In genomic region chr4:119471259-119471658, GRCh38 we compare ENCODE assay signal across 22 cellular contexts.
A peak's percentile ranks its signal among the peaks of the same experiment; 100 is the strongest.
DNase-seq lines count a peak whose midpoint lies in the region; ATAC-seq and TF ChIP-seq lines count a peak whose summit lies in the region.
"Had no signal": no experiment of that assay in that cellular context is flagged by ENCODE, and none has a peak within 500 bp of the region (broad histone marks: within the 10 kb centered on the region; RNA-seq: fewer than 3 reads in every experiment).

No MANE protein-coding gene starts in this region.

- no peak overlapping the region for H2BK15ac ChIP-seq in mesendoderm (replicated peaks; ENCODE audit: low read depth)

- POLR2A ChIA-PET in GM10248 (lab: Yijun Ruan, JAX) = no interaction called here
- POLR2A ChIA-PET in activated CD4-positive, alpha-beta T cell treated with anti-CD3 and anti-CD28 coated beads, Interleukin-2, amount 10 ng/mL, durations not matched to agents 7 days and 5 days (lab: Charles Lee) = no interaction called here

- H3K27me3 ChIP-seq in mesendoderm (ENCODE audit: insufficient read depth, low read length, poor library complexity) = no peaks in the 10 kb centered on the region
- no peaks in the 10 kb centered on the region for H3K27me3 ChIP-seq in H7 (ENCODE audit: control insufficient read depth, insufficient read depth, low read length)
- H3K27me3 ChIP-seq: ovary, suprapubic skin had no signal

- no peak overlapping the region for H3K27ac Mint-ChIP-seq in activated CD4-positive, alpha-beta T cell treated with anti-CD3 and anti-CD28 coated beads, Interleukin-2, amount 10 ng/mL, durations not matched to agents 7 days and 5 days
- H3K27ac Mint-ChIP-seq: CD8-positive, alpha-beta T cell; T-helper 17 cell had no signal

- no peak overlapping the region for H3K23ac ChIP-seq in mesendoderm (ENCODE audit: low read length)

- no peaks in the 10 kb centered on the region for H3K36me3 ChIP-seq in mesendoderm (ENCODE audit: control insufficient read depth, insufficient read depth, low read length)
- H3K36me3 ChIP-seq in H7 (replicated peaks; ENCODE audit: control insufficient read depth, insufficient read depth, low read length) = no peaks in the 10 kb centered on the region; the same call in 1 of the 2 replicates
- H3K36me3 ChIP-seq: ovary had no signal

- ATAC-seq in GM19035 (IDR thresholded peaks at IDR 0.05; ENCODE audit: unreplicated experiment) (peak; percentile 52), HG02571 (IDR thresholded peaks at IDR 0.05; ENCODE audit: unreplicated experiment) (peak; percentile 48), HG03280 (IDR thresholded peaks at IDR 0.05; ENCODE audit: unreplicated experiment) (peak; percentile 44)
- ATAC-seq: CD8-positive, alpha-beta T cell; esophagus mucosa; mucosa of descending colon; T-helper 17 cell had no signal

- no peaks in the 10 kb centered on the region for H3K9me3 Mint-ChIP-seq in activated CD4-positive, alpha-beta T cell treated with anti-CD3 and anti-CD28 coated beads, Interleukin-2, amount 10 ng/mL, durations not matched to agents 7 days and 5 days
- H3K9me3 Mint-ChIP-seq: activated CD4-positive, alpha-beta T cell treated with anti-CD3 and anti-CD28 coated beads, Interleukin-2, amount 10 ng/mL, durations not matched to agents 24 days and 14 days; CD8-positive, alpha-beta T cell had no signal

- H3K27me3 Mint-ChIP-seq in activated CD4-positive, alpha-beta T cell treated with anti-CD3 and anti-CD28 coated beads, Interleukin-2, amount 10 ng/mL, durations not matched to agents 7 days and 5 days = no peaks in the 10 kb centered on the region
- H3K27me3 Mint-ChIP-seq: activated CD4-positive, alpha-beta T cell treated with anti-CD3 and anti-CD28 coated beads, Interleukin-2, amount 10 ng/mL, durations not matched to agents 24 days and 14 days; T-helper 17 cell had no signal

- DNase-seq in GM10248 (ENCODE audit: extremely low spot score) (peak; percentile 11), mesendoderm (no peak), H7 (no peak)
- no peak for DNase-seq in stimulated activated CD4-positive, alpha-beta T cell treated with anti-CD3 and anti-CD28 coated beads, Interleukin-2, amount 100 ng/mL, for 24 hours
- DNase-seq in activated CD4-positive, alpha-beta T cell treated with anti-CD3 and anti-CD28 coated beads, Interleukin-2, amount 10 ng/mL, durations not matched to agents 7 days and 5 days = no peak
- DNase-seq: activated CD4-positive, alpha-beta T cell treated with anti-CD3 and anti-CD28 coated beads, Interleukin-2, amount 10 ng/mL, durations not matched to agents 24 days and 14 days; aorta; CD8-positive, alpha-beta T cell; kidney glomerular epithelial cell; mucosa of descending colon; NCI-H1048; NCI-H226; ovary; small intestine; T-helper 17 cell had no signal

- no peak overlapping the region for H3K27ac ChIP-seq in mesendoderm (ENCODE audit: low read depth, low read length)
- H3K27ac ChIP-seq: coronary artery, ovary, suprapubic skin had no signal

- no peak overlapping the region for H2BK5ac ChIP-seq in mesendoderm (ENCODE audit: low read length)

- H4K5ac ChIP-seq in mesendoderm (ENCODE audit: low read length) = no peak overlapping the region

- H3K18ac ChIP-seq in mesendoderm (ENCODE audit: low read length) = no peak overlapping the region

- TF ChIP-seq CTCF in GM10248 (IDR thresholded peaks at IDR 0.05; ENCODE audit: control extremely low read depth, extremely low read depth, low read depth, missing control alignments) = no peak

- no peak overlapping the region for H3K4me3 ChIP-seq in mesendoderm (ENCODE audit: low read length)
- H3K4me3 ChIP-seq in H7 (ENCODE audit: insufficient read depth, low read depth, low read length) = no peak overlapping the region
- H3K4me3 ChIP-seq: coronary artery, HAP-1, mucosa of descending colon, ovary, suprapubic skin had no signal

- H4K8ac ChIP-seq in mesendoderm (ENCODE audit: low read depth, low read length) = no peak overlapping the region

- H3K4me3 Mint-ChIP-seq in activated CD4-positive, alpha-beta T cell treated with anti-CD3 and anti-CD28 coated beads, Interleukin-2, amount 10 ng/mL, durations not matched to agents 7 days and 5 days = no peak overlapping the region
- H3K4me3 Mint-ChIP-seq: activated CD4-positive, alpha-beta T cell treated with anti-CD3 and anti-CD28 coated beads, Interleukin-2, amount 10 ng/mL, durations not matched to agents 24 days and 14 days; CD8-positive, alpha-beta T cell; T-helper 17 cell had no signal

- H3K79me1 ChIP-seq in mesendoderm (ENCODE audit: low read length) = no peaks in the 10 kb centered on the region

- CTCF ChIA-PET in GM10248 (lab: Yijun Ruan, JAX) = interaction anchor here (0.6 to 1.5 kb wide), 2 partner anchors 15 to 22 kb away, joined by 3 to 4 read pairs; no protein-coding TSS in a partner anchor
- CTCF ChIA-PET in activated CD4-positive, alpha-beta T cell treated with anti-CD3 and anti-CD28 coated beads, Interleukin-2, amount 10 ng/mL, durations not matched to agents 7 days and 5 days (lab: Charles Lee) = no interaction called here

- H2AK5ac ChIP-seq in mesendoderm (ENCODE audit: low read length) = no peak overlapping the region

- no peak overlapping the region for H3K4me2 ChIP-seq in mesendoderm (ENCODE audit: low read length)

- no CpG with 5 or more reads among the region's 3 CpGs for WGBS in mesendoderm (ENCODE audit: extremely low coverage, insufficient coverage, low lambda C conversion rate)

- H3K4me1 Mint-ChIP-seq in activated CD4-positive, alpha-beta T cell treated with anti-CD3 and anti-CD28 coated beads, Interleukin-2, amount 10 ng/mL, durations not matched to agents 7 days and 5 days = peaks cover 1% of the 10 kb centered on the region

- H3K9ac ChIP-seq in mesendoderm (ENCODE audit: low read length) = no peak overlapping the region

- no peak overlapping the region for H3K4ac ChIP-seq in mesendoderm (ENCODE audit: low read depth, low read length)

- no peaks in the 10 kb centered on the region for H3K4me1 ChIP-seq in mesendoderm (ENCODE audit: control insufficient read depth, low read depth, low read length)
- H3K4me1 ChIP-seq: HAP-1, suprapubic skin had no signal

- no peak overlapping the region for H2BK120ac ChIP-seq in mesendoderm (ENCODE audit: low read depth, low read length)

- H3K56ac ChIP-seq in mesendoderm (ENCODE audit: low read length) = no peak overlapping the region

- peaks cover 23% of the 10 kb centered on the region for H3K36me3 Mint-ChIP-seq in activated CD4-positive, alpha-beta T cell treated with anti-CD3 and anti-CD28 coated beads, Interleukin-2, amount 10 ng/mL, durations not matched to agents 7 days and 5 days (ENCODE audit: low read depth)

- H3K79me2 ChIP-seq in mesendoderm (ENCODE audit: control insufficient read depth, insufficient read depth, low read length) = no peaks in the 10 kb centered on the region
